Comparison of ENCODE assay signal across 8 cellular contexts in genomic region chr2:98601532-98602132, GRCh38. TPM values are rescaled to one million over a fixed set of nuclear protein-coding genes. Genes with fewer than 3 reads are reported as not detected.
DNase-seq lines count a peak whose midpoint lies in the region; FAIRE-seq and TF ChIP-seq lines count a peak whose summit lies in the region.

No MANE protein-coding gene starts in this region.

- H3K27me3 ChIP-seq in H9 (ENCODE audit: insufficient read depth, low read length), result no peaks in the 10 kb centered on the region
- no peaks in the 10 kb centered on the region for H3K27me3 ChIP-seq in astrocyte (ENCODE audit: insufficient read depth, low read length)
- H3K27me3 ChIP-seq in keratinocyte (ENCODE audit: control insufficient read depth, extremely low read depth, insufficient read depth, low read length), result no peaks in the 10 kb centered on the region

- H3K9me3 Mint-ChIP-seq in H9 (no peaks in the 10 kb centered on the region), astrocyte (ENCODE audit: unreplicated experiment) (no peaks in the 10 kb centered on the region)

- no peak overlapping the region for H3K23ac ChIP-seq in H9 (ENCODE audit: insufficient read length, low read depth, low read length)

- peak; percentile 71 for TF ChIP-seq CTCF in H9 (conservative IDR thresholded peaks at IDR 0.05)
- peak; percentile 55 for TF ChIP-seq CTCF in astrocyte (IDR thresholded peaks at IDR 0.05; ENCODE audit: insufficient read depth, low read depth, low read length)
- peak; percentile 60 to 85 (median 65) for TF ChIP-seq CTCF in keratinocyte (optimal IDR thresholded peaks at IDR 0.05 in 1 of 3, IDR thresholded peaks at IDR 0.05 in 1 of 3, conservative IDR thresholded peaks at IDR 0.05 in 1 of 3; ENCODE audit: extremely low read depth in 1 of 3, insufficient read depth in 2 of 3, low read length in 3 of 3)

- no peak overlapping the region for H4K8ac ChIP-seq in H9 (replicated peaks; ENCODE audit: insufficient read length, low read depth, low read length)

- H3K9me3 ChIP-seq in H9 (ENCODE audit: control insufficient read depth, low read depth, low read length) (no peaks in the 10 kb centered on the region), astrocyte (ENCODE audit: insufficient read depth, low read depth, low read length) (no peaks in the 10 kb centered on the region), keratinocyte (ENCODE audit: control insufficient read depth, low read depth, low read length) (no peaks in the 10 kb centered on the region)

- H2AK5ac ChIP-seq in H9 (ENCODE audit: insufficient read length, low read length), result no peak overlapping the region

- H3K4me1 Mint-ChIP-seq in H9 (peaks cover 1 to 2% of the 10 kb centered on the region in 2 experiments), astrocyte (ENCODE audit: low read depth, unreplicated experiment) (peaks cover 2% of the 10 kb centered on the region)

- no peak overlapping the region for H3K4ac ChIP-seq in H9 (ENCODE audit: low read depth, low read length)

- FAIRE-seq in astrocyte (lab: Jason Lieb, UNC) (no peak), keratinocyte (lab: Jason Lieb, UNC) (peak; percentile 79)

- H3K79me2 ChIP-seq in H9 (ENCODE audit: insufficient read depth, low read length), result peaks cover 6% of the 10 kb centered on the region; the same call in 1 of the 2 replicates
- H3K79me2 ChIP-seq in astrocyte (ENCODE audit: insufficient read depth, low read length), result peaks cover 21% of the 10 kb centered on the region
- H3K79me2 ChIP-seq in keratinocyte (ENCODE audit: control insufficient read depth, insufficient read depth, low read length), result peaks cover 24% of the 10 kb centered on the region

- H3K4me2 ChIP-seq in H9 (ENCODE audit: insufficient read depth, insufficient read length, low read length) (no peak overlapping the region), astrocyte (ENCODE audit: low read length) (no peak overlapping the region), keratinocyte (ENCODE audit: control insufficient read depth, extremely low read depth, insufficient read depth, low read depth, low read length) (no peak overlapping the region)

- H2BK120ac ChIP-seq in H9 (ENCODE audit: low read depth, low read length, poor library complexity, severe bottlenecking), result no peak overlapping the region

- H3K56ac ChIP-seq in H9 (ENCODE audit: insufficient read length, low read depth, low read length), result no peak overlapping the region

- H3K27me3 Mint-ChIP-seq in H9 (ENCODE audit: low read depth) (no peaks in the 10 kb centered on the region), astrocyte (ENCODE audit: low read depth, unreplicated experiment) (no peaks in the 10 kb centered on the region)

- H3K9ac ChIP-seq in H9 (ENCODE audit: extremely low read depth, insufficient read length, low read length) (no peak overlapping the region), astrocyte (ENCODE audit: low read length) (no peak overlapping the region), keratinocyte (ENCODE audit: control insufficient read depth, extremely low read depth, insufficient read depth, low read length) (no peak overlapping the region)

- H3T11ph ChIP-seq in H9 (ENCODE audit: low read length), result no peak overlapping the region

- H3K27ac Mint-ChIP-seq in H9 (no peak overlapping the region), astrocyte (ENCODE audit: unreplicated experiment) (no peak overlapping the region)

- no peaks in the 10 kb centered on the region for H3K23me2 ChIP-seq in H9 (ENCODE audit: insufficient read length, low read depth, low read length, poor library complexity, severe bottlenecking)

- no peak overlapping the region for H3K18ac ChIP-seq in H9 (ENCODE audit: insufficient read length, low read depth, low read length)

- no peak overlapping the region for H2BK5ac ChIP-seq in H9 (ENCODE audit: insufficient read length, low read length)

- H3K4me1 ChIP-seq in H9 (ENCODE audit: insufficient read depth, low read length) (no peaks in the 10 kb centered on the region), astrocyte (ENCODE audit: insufficient read depth, low read length) (no peaks in the 10 kb centered on the region), keratinocyte (ENCODE audit: control insufficient read depth, extremely low read depth, insufficient read depth, low read length) (peaks cover 2% of the 10 kb centered on the region)

- H3K36me3 ChIP-seq in astrocyte (ENCODE audit: insufficient read depth, low read length), result peaks cover 18% of the 10 kb centered on the region
- H3K36me3 ChIP-seq in keratinocyte (ENCODE audit: control insufficient read depth in 2 of 2, extremely low read depth in 1 of 2, insufficient read depth in 2 of 2, low read length in 2 of 2), result peaks cover 14 to 15% of the 10 kb centered on the region in 2 experiments

- H2BK12ac ChIP-seq in H9 (ENCODE audit: insufficient read length, low read depth, low read length), result no peak overlapping the region

- DNase-seq in NCI-H2171 treated with DMSO at 0.1 percent for 48 hours (lab: John Stamatoyannopoulos, UW), result peak; percentile 20
- DNase-seq in NCI-H2171 (lab: John Stamatoyannopoulos, UW), result no peak
- DNase-seq in H9, result peak; percentile 57
- peak; percentile 14 for DNase-seq in NCI-H2029 treated with DMSO at 0.1 percent for 48 hours (lab: John Stamatoyannopoulos, UW)
- peak; percentile 21 for DNase-seq in astrocyte (ENCODE audit: low read depth)
- no peak for DNase-seq in keratinocyte (ENCODE audit: low read depth, low spot score)
- DNase-seq in stimulated activated CD4-positive, alpha-beta T cell treated with anti-CD3 and anti-CD28 coated beads, Interleukin-1b, Interleukin-23, amount 100 ng/mL, for 48 hours, result no peak
- no peak for DNase-seq in NCI-H345 (lab: John Stamatoyannopoulos, UW)

- dilution Hi-C loops in keratinocyte (cut with MboI; ENCODE audit: extremely low pct_ligation_motif_present, low sequenced_read_pairs), result no loop called here

- H4K20me1 ChIP-seq in H9 (ENCODE audit: control insufficient read depth, insufficient read depth, insufficient read length) (no peaks in the 10 kb centered on the region), astrocyte (ENCODE audit: insufficient read depth, low read length) (peaks cover 29% of the 10 kb centered on the region), keratinocyte (ENCODE audit: control insufficient read depth, extremely low read depth, insufficient read depth, low read length) (no peaks in the 10 kb centered on the region)

- H4K5ac ChIP-seq in H9 (ENCODE audit: insufficient read length, low read depth, low read length), result no peak overlapping the region

- H3K9me1 ChIP-seq in keratinocyte (ENCODE audit: control insufficient read depth, extremely low read depth, insufficient read depth, low read length), result no peaks in the 10 kb centered on the region

- no peak overlapping the region for H4K91ac ChIP-seq in H9 (ENCODE audit: insufficient read length, low read depth, low read length)

- H3K4me3 ChIP-seq in astrocyte (ENCODE audit: insufficient read depth, low read depth, low read length) (no peak overlapping the region), keratinocyte (ENCODE audit: control insufficient read depth in 2 of 3, extremely low read depth in 1 of 3, insufficient read depth in 2 of 3, low read depth in 1 of 3, low read length in 3 of 3) (no peak overlapping the region)

- H3K4me3 Mint-ChIP-seq in H9 (no peak overlapping the region), astrocyte (ENCODE audit: unreplicated experiment) (no peak overlapping the region)

- no peak overlapping the region for H2BK15ac ChIP-seq in H9 (ENCODE audit: low read depth, low read length)

- peaks cover 5 to 46% (median 36%) of the 10 kb centered on the region in 3 experiments; a peak in 6 of 7 replicates for H3K36me3 Mint-ChIP-seq in H9 (ENCODE audit: insufficient read depth in 1 of 3, low read depth in 3 of 3)
- H3K36me3 Mint-ChIP-seq in astrocyte (ENCODE audit: low read depth, unreplicated experiment), result no peaks in the 10 kb centered on the region

- H3K14ac ChIP-seq in H9 (ENCODE audit: insufficient read depth, low read length), result no peak overlapping the region

- H3K27ac ChIP-seq in H9 (ENCODE audit: insufficient read length, low read depth, low read length), result no peak overlapping the region
- no peak overlapping the region for H3K27ac ChIP-seq in astrocyte (ENCODE audit: low read depth, low read length)
- H3K27ac ChIP-seq in keratinocyte (ENCODE audit: control insufficient read depth, insufficient read depth, low read length), result no peak overlapping the region

- WGBS in H9 (ENCODE audit: extremely low coverage, insufficient read length, low lambda C conversion rate), result no CpG with 5 or more reads among the region's 3 CpGs

- no peaks in the 10 kb centered on the region for H3K79me1 ChIP-seq in H9 (ENCODE audit: insufficient read depth, low read depth, low read length, poor library complexity, severe bottlenecking)

- H2BK20ac ChIP-seq in H9 (ENCODE audit: low read depth, low read length, poor library complexity, severe bottlenecking), result no peak overlapping the region

- H2AFZ ChIP-seq in H9 (ENCODE audit: low read length) (no peak overlapping the region), astrocyte (ENCODE audit: low read depth, low read length) (no peak overlapping the region), keratinocyte (ENCODE audit: control insufficient read depth, low read length) (no peak overlapping the region)

RNA-seq across cellular contexts. Expression of gene COA5, which starts 6.7 kb away (rescaled TPM):
- total RNA-seq in H9 (2021) (23.6 and 24.5 TPM in 2 replicates), astrocyte (19.5 and 19.8 TPM in 2 replicates)
- 12.1 to 25.1 TPM (median 19.9 TPM) in 3 replicates for polyA plus RNA-seq in keratinocyte
- 21.9 TPM for polyA plus RNA-seq in keratinocyte (2011; ENCODE audit: low read depth)
- 16.3 and 17.5 TPM in 2 replicates for polyA plus RNA-seq in keratinocyte (2011; cell fraction: cytosol; rRNA removed)
- 17.4 and 28.7 TPM in 2 replicates for polyA plus RNA-seq in keratinocyte (2011; cell fraction: nucleus; rRNA removed)
- 23.2 and 28.3 TPM in 2 replicates for polyA plus RNA-seq in keratinocyte (2012; ENCODE audit: low replicate concordance)
- polyA minus RNA-seq in keratinocyte, result 0.30 to 3.2 TPM (median 2.2 TPM) in 3 replicates
- polyA minus RNA-seq in keratinocyte (2011; cell fraction: cytosol; rRNA and poly(A)+ RNA removed), result 11.7 TPM
- polyA minus RNA-seq in keratinocyte (2011; cell fraction: nucleus; rRNA and poly(A)+ RNA removed), result 5.0 and 5.3 TPM in 2 replicates

RNA-seq across cellular contexts. Expression of gene UNC50, which starts 6.8 kb away (rescaled TPM):
- total RNA-seq in H9 (2021), result 35.4 and 35.6 TPM in 2 replicates
- total RNA-seq in astrocyte, result 26.8 and 31.3 TPM in 2 replicates
- polyA plus RNA-seq in keratinocyte, result 45.4 to 75.2 TPM (median 52.9 TPM) in 3 replicates
- 34.4 TPM for polyA plus RNA-seq in keratinocyte (2011; ENCODE audit: low read depth)
- 29.0 and 61.9 TPM in 2 replicates for polyA plus RNA-seq in keratinocyte (2011; cell fraction: cytosol; rRNA removed)
- polyA plus RNA-seq in keratinocyte (2011; cell fraction: nucleus; rRNA removed), result 68.4 and 105 TPM in 2 replicates
- polyA plus RNA-seq in keratinocyte (2012; ENCODE audit: low replicate concordance), result 34.9 and 49.3 TPM in 2 replicates
- 8.6 to 23.9 TPM (median 12.5 TPM) in 3 replicates for polyA minus RNA-seq in keratinocyte
- 15.9 TPM for polyA minus RNA-seq in keratinocyte (2011; cell fraction: cytosol; rRNA and poly(A)+ RNA removed)
- polyA minus RNA-seq in keratinocyte (2011; cell fraction: nucleus; rRNA and poly(A)+ RNA removed), result 16.6 and 25.1 TPM in 2 replicates

Comparison
In these comparisons a context has a peak if more than half of its experiments do, and no peak if none do; other contexts are left out.
1. DNase-seq: peak in NCI-H2171 treated with DMSO at 0.1 percent for 48 hours (single experiment), H9 (single experiment), NCI-H2029 treated with DMSO at 0.1 percent for 48 hours (single experiment) and astrocyte (single experiment); none in NCI-H2171 (single experiment), keratinocyte (single experiment), stimulated activated CD4-positive, alpha-beta T cell treated with anti-CD3 and anti-CD28 coated beads, Interleukin-1b, Interleukin-23, amount 100 ng/mL, for 48 hours (single experiment) and NCI-H345 (single experiment).
2. Peak in every context shown above with its lines, with median percentiles within 50 percentile points of each other: CTCF ChIP-seq.